16 cellular contexts compared by ENCODE assay signal in genomic region chr5:80220268-80220897, GRCh38. TPM values are rescaled to one million over a fixed set of nuclear protein-coding genes. Genes with fewer than 3 reads are reported as not detected.
DNase-seq lines count a peak whose midpoint lies in the region; ATAC-seq and TF ChIP-seq lines count a peak whose summit lies in the region.
"Had no signal": no experiment of that assay in that cellular context is flagged by ENCODE, and none has a peak within 500 bp of the region (broad histone marks: within the 10 kb centered on the region; RNA-seq: fewer than 3 reads in every experiment).

No MANE protein-coding gene starts in this region.

- ATAC-seq in DND-41 (ENCODE audit: insufficient read depth, low read depth) (peak; percentile 63; the same call in 2 of the 3 replicates), HG03108 (IDR thresholded peaks at IDR 0.05; ENCODE audit: unreplicated experiment) (no peak)
- ATAC-seq in activated naive CD8-positive, alpha-beta T cell treated with anti-CD3 and anti-CD28 coated beads, Interleukin-2, amount 10 ng/mL, durations not matched to agents 7 days and 5 days (ENCODE audit: low read depth) = no peak
- no peak for ATAC-seq in naive thymus-derived CD4-positive, alpha-beta T cell

- DNase-seq in DND-41 (peak; percentile 29), NCI-H1417 treated with DMSO at 0.1 percent for 48 hours (lab: John Stamatoyannopoulos, UW) (peak; percentile 9), NCI-H510A treated with DMSO at 0.1 percent for 48 hours (lab: John Stamatoyannopoulos, UW) (no peak), spleen (no peak), T-helper 1 cell (no peak)
- DNase-seq in activated naive CD8-positive, alpha-beta T cell treated with anti-CD3 and anti-CD28 coated beads, Interleukin-2, amount 10 ng/mL, durations not matched to agents 7 days and 5 days = no peak
- DNase-seq in naive thymus-derived CD4-positive, alpha-beta T cell = peak in 1 of 9 donors; percentile 43
- DNase-seq: Calu3, left ventricle myocardium inferior, NCI-H446 treated with DMSO at 0.1 percent for 48 hours, T-helper 9 cell, upper lobe of left lung had no signal

- H3K27me3 Mint-ChIP-seq in activated naive CD8-positive, alpha-beta T cell treated with anti-CD3 and anti-CD28 coated beads, Interleukin-2, amount 10 ng/mL, durations not matched to agents 7 days and 5 days = no peaks in the 10 kb centered on the region
- no peaks in the 10 kb centered on the region for H3K27me3 Mint-ChIP-seq in naive thymus-derived CD4-positive, alpha-beta T cell

- WGBS in spleen, 5 donors = 94 to 97% (median 95%) methylated on average over 5 of the region's 5 CpGs

- TF ChIP-seq POLR2A in spleen (IDR thresholded peaks at IDR 0.05) = no peak

- H3K27ac ChIP-seq in DND-41 (ENCODE audit: low read length) = peak overlapping the region; percentile 50
- peak overlapping the region; percentile 49 for H3K27ac ChIP-seq in naive thymus-derived CD4-positive, alpha-beta T cell (ENCODE audit: low read depth, low read length)
- no peak overlapping the region for H3K27ac ChIP-seq in spleen
- H3K27ac ChIP-seq: HL-60, left ventricle myocardium inferior, RWPE1, skin epidermis, upper lobe of left lung had no signal

- H3K9me3 Mint-ChIP-seq in activated naive CD8-positive, alpha-beta T cell treated with anti-CD3 and anti-CD28 coated beads, Interleukin-2, amount 10 ng/mL, durations not matched to agents 7 days and 5 days = no peaks in the 10 kb centered on the region
- H3K9me3 Mint-ChIP-seq in naive thymus-derived CD4-positive, alpha-beta T cell = peaks cover 0 to 1% (median 0%) of the 10 kb centered on the region in 11 donors

- H2AFZ ChIP-seq in DND-41 (ENCODE audit: low read depth, low read length) = no peak overlapping the region

- H3K4me3 ChIP-seq in DND-41 (ENCODE audit: low read depth in 1 of 2, low read length in 2 of 2) (no peak overlapping the region), spleen (no peak overlapping the region)
- H3K4me3 ChIP-seq in naive thymus-derived CD4-positive, alpha-beta T cell (ENCODE audit: low read length) = no peak overlapping the region
- H3K4me3 ChIP-seq: left ventricle myocardium inferior, skin epidermis, upper lobe of left lung had no signal

- H3K9me3 ChIP-seq in DND-41 (ENCODE audit: insufficient read depth, low read length, severe bottlenecking) (no peaks in the 10 kb centered on the region), spleen (no peaks in the 10 kb centered on the region)
- H3K9me3 ChIP-seq in naive thymus-derived CD4-positive, alpha-beta T cell (ENCODE audit: control insufficient read depth in 2 of 3, low read length in 3 of 3) = no peaks in the 10 kb centered on the region
- H3K9me3 ChIP-seq: left ventricle myocardium inferior, upper lobe of left lung had no signal

- H3K79me2 ChIP-seq in DND-41 (ENCODE audit: insufficient read depth, low read length) = peaks cover 87% of the 10 kb centered on the region

- H3K4me1 ChIP-seq in DND-41 (ENCODE audit: insufficient read depth, low read length) (peaks cover 11% of the 10 kb centered on the region), spleen (peaks cover 0 to 51% (median 6%) of the 10 kb centered on the region in 6 donors)
- H3K4me1 ChIP-seq in naive thymus-derived CD4-positive, alpha-beta T cell (ENCODE audit: control insufficient read depth in 2 of 2, insufficient read depth in 2 of 2, low read length in 2 of 2) = peaks cover 9 to 64% of the 10 kb centered on the region in 2 donors

- H3K36me3 ChIP-seq in DND-41 (ENCODE audit: insufficient read depth, low read length) = peaks cover 7% of the 10 kb centered on the region
- H3K36me3 ChIP-seq in naive thymus-derived CD4-positive, alpha-beta T cell (ENCODE audit: control insufficient read depth in 2 of 3, insufficient read depth in 3 of 3, low read length in 3 of 3) = peaks cover 0 to 16% (median 0%) of the 10 kb centered on the region in 3 experiments
- H3K36me3 ChIP-seq in spleen = no peaks in the 10 kb centered on the region
- H3K36me3 ChIP-seq: left ventricle myocardium inferior, upper lobe of left lung had no signal

- H3K36me3 Mint-ChIP-seq in activated naive CD8-positive, alpha-beta T cell treated with anti-CD3 and anti-CD28 coated beads, Interleukin-2, amount 10 ng/mL, durations not matched to agents 7 days and 5 days = peaks cover 30% of the 10 kb centered on the region
- peaks cover 12 to 32% (median 29%) of the 10 kb centered on the region in 5 donors for H3K36me3 Mint-ChIP-seq in naive thymus-derived CD4-positive, alpha-beta T cell

- peaks cover 10% of the 10 kb centered on the region; the same call in 1 of the 2 replicates for H4K20me1 ChIP-seq in DND-41 (ENCODE audit: insufficient read depth, low read length)

- CTCF ChIA-PET in naive thymus-derived CD4-positive, alpha-beta T cell (lab: Charles Lee) = interaction anchor here (3.6 kb wide), 1 partner anchor 15 kb away, joined by 15 read pairs; no protein-coding TSS in a partner anchor

- intact Hi-C loops in naive thymus-derived CD4-positive, alpha-beta T cell (cut with micrococcal nuclease) = loop anchor here in 1 of 2 donors (1.0 kb wide), 1 partner anchor 10 kb away; no protein-coding TSS in a partner anchor
- intact Hi-C loops in spleen (cut with DNase I; ENCODE audit: low total_unique reads) = no loop called here

- H3K9ac ChIP-seq in DND-41 (ENCODE audit: low read depth, low read length) = no peak overlapping the region

- H3K27me3 ChIP-seq in DND-41 (ENCODE audit: insufficient read depth, low read length, poor library complexity) (no peaks in the 10 kb centered on the region), spleen (replicated peaks in 1 of 7) (no peaks in the 10 kb centered on the region)
- H3K27me3 ChIP-seq in naive thymus-derived CD4-positive, alpha-beta T cell (ENCODE audit: control insufficient read depth in 2 of 2, insufficient read depth in 2 of 2, low read length in 2 of 2) = no peaks in the 10 kb centered on the region
- H3K27me3 ChIP-seq: upper lobe of left lung had no signal

- peaks cover 47% of the 10 kb centered on the region for H3K4me1 Mint-ChIP-seq in activated naive CD8-positive, alpha-beta T cell treated with anti-CD3 and anti-CD28 coated beads, Interleukin-2, amount 10 ng/mL, durations not matched to agents 7 days and 5 days
- H3K4me1 Mint-ChIP-seq in naive thymus-derived CD4-positive, alpha-beta T cell = peaks cover 53 to 95% (median 74%) of the 10 kb centered on the region in 7 donors

- POLR2A ChIA-PET in activated naive CD8-positive, alpha-beta T cell treated with anti-CD3 and anti-CD28 coated beads, Interleukin-2, amount 10 ng/mL, durations not matched to agents 7 days and 5 days (lab: Charles Lee) = interaction anchor here (6.4 kb wide), 1 partner anchor 35 kb away, joined by 88 read pairs; the partner anchor contains the start of gene SERINC5
- POLR2A ChIA-PET in naive thymus-derived CD4-positive, alpha-beta T cell (lab: Charles Lee) = interaction anchor here (0.6 to 6.1 kb wide), 2 partner anchors 29 to 35 kb away, joined by 3 to 64 read pairs; partner anchors contain the start of gene SERINC5

- no peak overlapping the region for H3K4me3 Mint-ChIP-seq in activated naive CD8-positive, alpha-beta T cell treated with anti-CD3 and anti-CD28 coated beads, Interleukin-2, amount 10 ng/mL, durations not matched to agents 7 days and 5 days
- H3K4me3 Mint-ChIP-seq in naive thymus-derived CD4-positive, alpha-beta T cell = peak overlapping the region in 9 of 10 donors; percentile 25 to 82 (median 67)

- no peak overlapping the region for H3K4me2 ChIP-seq in DND-41 (ENCODE audit: insufficient read depth, low read length)

- TF ChIP-seq CTCF in DND-41 (IDR thresholded peaks at IDR 0.05; ENCODE audit: borderline replicate concordance, extremely low read depth, low read length, poor library complexity, severe bottlenecking) (no peak), spleen (IDR thresholded peaks at IDR 0.05 in 8 of 11, conservative IDR thresholded peaks at IDR 0.05 in 3 of 11) (no peak)

- H3K27ac Mint-ChIP-seq in activated naive CD8-positive, alpha-beta T cell treated with anti-CD3 and anti-CD28 coated beads, Interleukin-2, amount 10 ng/mL, durations not matched to agents 7 days and 5 days = peak overlapping the region; percentile 57
- peak overlapping the region in 8 of 9 donors; percentile 72 to 99 (median 92) for H3K27ac Mint-ChIP-seq in naive thymus-derived CD4-positive, alpha-beta T cell

RNA-seq across cellular contexts. Expression of gene SERINC5, which starts 35.5 kb away (rescaled TPM):
- 10 to 100 TPM; 70.2 to 78.3 TPM for total RNA-seq in activated naive CD8-positive, alpha-beta T cell treated with anti-CD3 and anti-CD28 coated beads, Interleukin-2, amount 10 ng/mL, durations not matched to agents 7 days and 5 days
- total RNA-seq in naive thymus-derived CD4-positive, alpha-beta T cell = 100 to 1,000 TPM in 4 of 5 experiments, 10 to 100 TPM in 1; 71.2 to 164 (median 163) TPM
- polyA plus RNA-seq in naive thymus-derived CD4-positive, alpha-beta T cell = 10 to 100 TPM; 34.3 to 34.9 TPM
- 10 to 100 TPM; 16.9 to 29.8 (median 25.5) TPM for total RNA-seq in spleen
- 1 to 10 TPM; 1.5 to 2.7 (median 2.1) TPM for polyA plus RNA-seq in spleen

Comparison
In these comparisons a context has a peak if more than half of its experiments do, and no peak if none do; other contexts are left out.
1. DNase-seq: peak in DND-41 (single experiment) and NCI-H1417 treated with DMSO at 0.1 percent for 48 hours (single experiment); none in activated naive CD8-positive, alpha-beta T cell treated with anti-CD3 and anti-CD28 coated beads, Interleukin-2, amount 10 ng/mL, durations not matched to agents 7 days and 5 days (single experiment), NCI-H510A treated with DMSO at 0.1 percent for 48 hours (single experiment), spleen (single experiment) and T-helper 1 cell (0 of 5).
2. H3K27ac ChIP-seq: peak in DND-41 (single experiment) and naive thymus-derived CD4-positive, alpha-beta T cell (single experiment); none in spleen (0 of 8).